ENCODE assay signal across 8 cellular contexts in the genomic region with DNA sequence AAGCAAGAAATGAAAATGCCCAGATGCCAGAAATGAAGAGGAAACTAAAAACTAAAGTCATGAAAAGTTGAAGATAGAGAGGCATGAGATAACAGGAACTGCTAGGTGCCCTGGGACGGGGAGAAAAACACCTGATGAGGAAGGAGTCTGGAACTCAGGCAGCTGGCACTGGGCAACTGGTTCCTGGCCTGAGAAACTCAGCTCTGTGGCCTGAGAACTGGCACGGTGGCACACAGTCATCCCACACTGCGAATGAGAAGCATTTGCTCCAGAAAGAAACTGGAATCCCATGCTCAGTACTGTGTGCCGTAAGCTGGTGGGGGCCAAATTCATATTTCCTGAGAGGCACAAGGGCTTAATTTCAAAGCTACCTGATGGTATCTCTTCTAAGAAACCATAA.
"Had no signal": no experiment of that assay in that cellular context is flagged by ENCODE, and none has a peak within 500 bp of the region (broad histone marks: within the 10 kb centered on the region; RNA-seq: fewer than 3 reads in every experiment).

No MANE protein-coding gene starts in this region.

- H3K9me3 ChIP-seq: HAP-1 had no signal

- H2AFZ ChIP-seq: GM23248 had no signal

- H3K27ac ChIP-seq: GM23248 had no signal

- ATAC-seq: HCT116 had no signal

- H3K4me3 ChIP-seq: GM23248, HAP-1 had no signal

- H3K4me3 Mint-ChIP-seq: H9, HFFc6 had no signal

- H3K27ac Mint-ChIP-seq: H9, HFFc6 had no signal

- H3K9ac ChIP-seq: GM23248 had no signal

- H3K36me3 ChIP-seq: HAP-1 had no signal

- H3K4me1 Mint-ChIP-seq: H9 had no signal

- H3K4me1 ChIP-seq: HAP-1 had no signal

- DNase-seq: GM23248, GOT3, H7, H9, HCEC 1CT, HFFc6 had no signal
